1 cellular context compared by ENCODE assay signal in genomic region chr3:100463646-100464155, GRCh38.
TF ChIP-seq lines count a peak whose summit lies in the region.

No MANE protein-coding gene starts in this region.

TF ChIP-seq in IMR-90, 13 proteins besides CTCF, POLR2A, EP300 and RAD21:
- TF ChIP-seq, protein P1, sequence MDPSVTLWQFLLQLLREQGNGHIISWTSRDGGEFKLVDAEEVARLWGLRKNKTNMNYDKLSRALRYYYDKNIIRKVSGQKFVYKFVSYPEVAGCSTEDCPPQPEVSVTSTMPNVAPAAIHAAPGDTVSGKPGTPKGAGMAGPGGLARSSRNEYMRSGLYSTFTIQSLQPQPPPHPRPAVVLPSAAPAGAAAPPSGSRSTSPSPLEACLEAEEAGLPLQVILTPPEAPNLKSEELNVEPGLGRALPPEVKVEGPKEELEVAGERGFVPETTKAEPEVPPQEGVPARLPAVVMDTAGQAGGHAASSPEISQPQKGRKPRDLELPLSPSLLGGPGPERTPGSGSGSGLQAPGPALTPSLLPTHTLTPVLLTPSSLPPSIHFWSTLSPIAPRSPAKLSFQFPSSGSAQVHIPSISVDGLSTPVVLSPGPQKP (IDR thresholded peaks at IDR 0.05; ENCODE audit: borderline replicate concordance, low read depth, low read length): no peak
